23 cellular contexts compared by ENCODE assay signal in genomic region chr4:2085496-2085901, GRCh38. TPM values are rescaled to one million over a fixed set of nuclear protein-coding genes. Genes with fewer than 3 reads are reported as not detected.
A peak's percentile ranks its signal among the peaks of the same experiment; 100 is the strongest.
DNase-seq lines count a peak whose midpoint lies in the region; ATAC-seq and TF ChIP-seq lines count a peak whose summit lies in the region.
"Had no signal": no experiment of that assay in that cellular context is flagged by ENCODE, and none has a peak within 500 bp of the region (broad histone marks: within the 10 kb centered on the region; RNA-seq: fewer than 3 reads in every experiment).

No MANE protein-coding gene starts in this region.

- H3K4me1 Mint-ChIP-seq in activated naive CD4-positive, alpha-beta T cell treated with anti-CD3 and anti-CD28 coated beads, Interleukin-2, amount 10 ng/mL, durations not matched to agents 7 days and 5 days: no peaks in the 10 kb centered on the region
- H3K4me1 Mint-ChIP-seq in activated CD8-positive, alpha-beta memory T cell treated with anti-CD3 and anti-CD28 coated beads, Interleukin-2, amount 10 ng/mL, durations not matched to agents 7 days and 5 days: no peaks in the 10 kb centered on the region
- H3K4me1 Mint-ChIP-seq: activated B cell treated with CpG ODN at 0.5 μM for 24 hours; naive thymus-derived CD8-positive, alpha-beta T cell; T-helper 17 cell had no signal

- no peaks in the 10 kb centered on the region for H3K9me3 Mint-ChIP-seq in activated naive CD4-positive, alpha-beta T cell treated with anti-CD3 and anti-CD28 coated beads, Interleukin-2, amount 10 ng/mL, durations not matched to agents 7 days and 5 days
- H3K9me3 Mint-ChIP-seq in activated CD8-positive, alpha-beta memory T cell treated with anti-CD3 and anti-CD28 coated beads, Interleukin-2, amount 10 ng/mL, durations not matched to agents 7 days and 5 days (ENCODE audit: low read depth): no peaks in the 10 kb centered on the region
- H3K9me3 Mint-ChIP-seq: activated B cell treated with CpG ODN at 0.5 μM for 24 hours; activated T-cell treated with anti-CD3 and anti-CD28 coated beads, Interleukin-2, amount 50 U/mL, for 4 hours had no signal

- no peak overlapping the region for H3K4me3 ChIP-seq in testis
- H3K4me3 ChIP-seq: A549, ascending aorta, BLaER1, MG63, SJSA1 had no signal

- peak; percentile 7 for DNase-seq in activated naive CD4-positive, alpha-beta T cell treated with anti-CD3 and anti-CD28 coated beads, Interleukin-2, amount 50 U/mL, for 16 hours
- DNase-seq in activated naive CD4-positive, alpha-beta T cell treated with anti-CD3 and anti-CD28 coated beads, Interleukin-2, amount 10 ng/mL, durations not matched to agents 7 days and 5 days: no peak
- peak; percentile 32 for DNase-seq in activated CD8-positive, alpha-beta memory T cell treated with anti-CD3 and anti-CD28 coated beads, Interleukin-2, amount 10 ng/mL, durations not matched to agents 7 days and 5 days
- DNase-seq in myocyte (ENCODE audit: low read depth) (peak; percentile 79), testis (peak; percentile 12), NCI-H2029 (lab: John Stamatoyannopoulos, UW) (no peak), T1000 (lab: John Stamatoyannopoulos, UW) (no peak), medulla oblongata (ENCODE audit: extremely low spot score) (no peak)
- DNase-seq: activated B cell treated with CpG ODN at 0.5 μM for 24 hours; activated naive CD4-positive, alpha-beta T cell treated with anti-CD3 and anti-CD28 coated beads for 36 hours; activated T-cell treated with anti-CD3 and anti-CD28 coated beads, Interleukin-2, amount 50 U/mL, for 4 hours; effector CD4-positive, alpha-beta T cell; IMR-90; mesendoderm; MG63; NCI-H1436 treated with DMSO at 0.1 percent for 48 hours; T-helper 17 cell had no signal

- no peak overlapping the region for H3K27ac ChIP-seq in testis
- H3K27ac ChIP-seq: A549, ascending aorta, BLaER1, SJSA1 had no signal

- no peak overlapping the region for H3K27ac Mint-ChIP-seq in activated naive CD4-positive, alpha-beta T cell treated with anti-CD3 and anti-CD28 coated beads, Interleukin-2, amount 10 ng/mL, durations not matched to agents 7 days and 5 days
- no peak overlapping the region for H3K27ac Mint-ChIP-seq in activated CD8-positive, alpha-beta memory T cell treated with anti-CD3 and anti-CD28 coated beads, Interleukin-2, amount 10 ng/mL, durations not matched to agents 7 days and 5 days
- H3K27ac Mint-ChIP-seq: activated B cell treated with CpG ODN at 0.5 μM for 24 hours; activated CD4-positive, alpha-beta memory T cell treated with anti-CD3 and anti-CD28 coated beads for 36 hours; activated naive CD4-positive, alpha-beta T cell treated with anti-CD3 and anti-CD28 coated beads for 36 hours had no signal

- WGBS in testis, 2 donors: 94 to 99% methylated on average over 7 to 8 of the region's 8 CpGs

- no peak for TF ChIP-seq CTCF in testis (IDR thresholded peaks at IDR 0.05)

- no peaks in the 10 kb centered on the region for H3K4me1 ChIP-seq in testis
- H3K4me1 ChIP-seq: A549, ascending aorta, SJSA1 had no signal

- peaks cover 34% of the 10 kb centered on the region for H3K27me3 Mint-ChIP-seq in activated naive CD4-positive, alpha-beta T cell treated with anti-CD3 and anti-CD28 coated beads, Interleukin-2, amount 10 ng/mL, durations not matched to agents 7 days and 5 days
- H3K27me3 Mint-ChIP-seq in activated CD8-positive, alpha-beta memory T cell treated with anti-CD3 and anti-CD28 coated beads, Interleukin-2, amount 10 ng/mL, durations not matched to agents 7 days and 5 days: peaks cover 17% of the 10 kb centered on the region
- H3K27me3 Mint-ChIP-seq: activated CD4-positive, alpha-beta memory T cell treated with anti-CD3 and anti-CD28 coated beads for 36 hours had no signal

- H3K36me3 Mint-ChIP-seq in activated naive CD4-positive, alpha-beta T cell treated with anti-CD3 and anti-CD28 coated beads, Interleukin-2, amount 10 ng/mL, durations not matched to agents 7 days and 5 days: no peaks in the 10 kb centered on the region
- H3K36me3 Mint-ChIP-seq in activated CD8-positive, alpha-beta memory T cell treated with anti-CD3 and anti-CD28 coated beads, Interleukin-2, amount 10 ng/mL, durations not matched to agents 7 days and 5 days: no peaks in the 10 kb centered on the region
- H3K36me3 Mint-ChIP-seq: activated CD4-positive, alpha-beta memory T cell treated with anti-CD3 and anti-CD28 coated beads for 36 hours had no signal

- no peak overlapping the region for H3K4me3 Mint-ChIP-seq in activated naive CD4-positive, alpha-beta T cell treated with anti-CD3 and anti-CD28 coated beads, Interleukin-2, amount 10 ng/mL, durations not matched to agents 7 days and 5 days
- no peak overlapping the region for H3K4me3 Mint-ChIP-seq in activated CD8-positive, alpha-beta memory T cell treated with anti-CD3 and anti-CD28 coated beads, Interleukin-2, amount 10 ng/mL, durations not matched to agents 7 days and 5 days
- H3K4me3 Mint-ChIP-seq: activated B cell treated with CpG ODN at 0.5 μM for 24 hours; activated CD4-positive, alpha-beta memory T cell treated with anti-CD3 and anti-CD28 coated beads for 36 hours; activated naive CD4-positive, alpha-beta T cell treated with anti-CD3 and anti-CD28 coated beads for 36 hours; activated T-cell treated with anti-CD3 and anti-CD28 coated beads, Interleukin-2, amount 50 U/mL, for 4 hours; naive thymus-derived CD8-positive, alpha-beta T cell; T-helper 17 cell had no signal

- no peaks in the 10 kb centered on the region for H3K27me3 ChIP-seq in testis
- H3K27me3 ChIP-seq: ascending aorta, BLaER1, MG63, SJSA1 had no signal

- no peak for ATAC-seq in activated CD8-positive, alpha-beta memory T cell treated with anti-CD3 and anti-CD28 coated beads, Interleukin-2, amount 10 ng/mL, durations not matched to agents 7 days and 5 days
- ATAC-seq: A549; activated T-cell treated with anti-CD3 and anti-CD28 coated beads, Interleukin-2, amount 50 U/mL, for 4 hours; naive thymus-derived CD8-positive, alpha-beta T cell; T-helper 17 cell had no signal

- no peaks in the 10 kb centered on the region for H3K36me3 ChIP-seq in testis (ENCODE audit: low read depth, missing control alignments)
- H3K36me3 ChIP-seq: ascending aorta, BLaER1, MG63, SJSA1 had no signal

- H3K9me3 ChIP-seq in testis: no peaks in the 10 kb centered on the region
- H3K9me3 ChIP-seq: A549, ascending aorta, MG63, SJSA1 had no signal

- intact Hi-C loops in testis (cut with DNase I; ENCODE audit: low total_unique reads): no loop called here

- CTCF ChIA-PET in activated naive CD4-positive, alpha-beta T cell treated with anti-CD3 and anti-CD28 coated beads, Interleukin-2, amount 10 ng/mL, durations not matched to agents 7 days and 5 days (lab: Charles Lee): interaction anchor here (1.8 kb wide), 1 partner anchor 131 kb away, joined by 3 read pairs; no protein-coding TSS in a partner anchor
- CTCF ChIA-PET in activated CD8-positive, alpha-beta memory T cell treated with anti-CD3 and anti-CD28 coated beads, Interleukin-2, amount 10 ng/mL, durations not matched to agents 7 days and 5 days (lab: Charles Lee): no interaction called here

- no peak for TF ChIP-seq POLR2A in testis (IDR thresholded peaks at IDR 0.05)

RNA-seq across cellular contexts. Expression of gene NAT8L, which starts 26.4 kb away (rescaled TPM):
- under 1 TPM; 0.09 to 0.40 TPM for total RNA-seq in activated CD8-positive, alpha-beta memory T cell treated with anti-CD3 and anti-CD28 coated beads, Interleukin-2, amount 10 ng/mL, durations not matched to agents 7 days and 5 days
- total RNA-seq in myocyte: 8.2 and 8.9 TPM in 2 replicates
- polyA plus RNA-seq in myocyte (2012): 12.3 TPM
- total RNA-seq in testis: 10 to 100 TPM; 56.6 to 82.9 TPM
- polyA plus RNA-seq in testis (ENCODE audit: insufficient read depth, low read depth, low replicate concordance): 36.6 TPM
- total RNA-seq: ascending aorta, IMR-90, SJSA1, T-helper 17 cell had no signal
- polyA plus RNA-seq: naive thymus-derived CD8-positive, alpha-beta T cell had no signal

Comparison
In these comparisons a context has a peak if more than half of its experiments do, and no peak if none do; other contexts are left out.
1. DNase-seq: peak in activated naive CD4-positive, alpha-beta T cell treated with anti-CD3 and anti-CD28 coated beads, Interleukin-2, amount 50 U/mL, for 16 hours (single experiment), activated CD8-positive, alpha-beta memory T cell treated with anti-CD3 and anti-CD28 coated beads, Interleukin-2, amount 10 ng/mL, durations not matched to agents 7 days and 5 days (single experiment), myocyte (single experiment) and testis (single experiment); none in activated naive CD4-positive, alpha-beta T cell treated with anti-CD3 and anti-CD28 coated beads, Interleukin-2, amount 10 ng/mL, durations not matched to agents 7 days and 5 days (single experiment), NCI-H2029 (single experiment), T1000 (single experiment) and medulla oblongata (single experiment).